1 cellular context compared by ENCODE assay signal in genomic region chr19:10251792-10252694, GRCh38.
TF ChIP-seq lines count a peak whose summit lies in the region.

Gene MRPL4 (plus strand): TSS chr19:10252214. CDS start chr19:10252254, 40 bp downstream.

TF ChIP-seq in K562, 482 proteins besides CTCF, POLR2A, EP300 and RAD21 (continued from another document and continues in another):
- TF ChIP-seq, protein P1, sequence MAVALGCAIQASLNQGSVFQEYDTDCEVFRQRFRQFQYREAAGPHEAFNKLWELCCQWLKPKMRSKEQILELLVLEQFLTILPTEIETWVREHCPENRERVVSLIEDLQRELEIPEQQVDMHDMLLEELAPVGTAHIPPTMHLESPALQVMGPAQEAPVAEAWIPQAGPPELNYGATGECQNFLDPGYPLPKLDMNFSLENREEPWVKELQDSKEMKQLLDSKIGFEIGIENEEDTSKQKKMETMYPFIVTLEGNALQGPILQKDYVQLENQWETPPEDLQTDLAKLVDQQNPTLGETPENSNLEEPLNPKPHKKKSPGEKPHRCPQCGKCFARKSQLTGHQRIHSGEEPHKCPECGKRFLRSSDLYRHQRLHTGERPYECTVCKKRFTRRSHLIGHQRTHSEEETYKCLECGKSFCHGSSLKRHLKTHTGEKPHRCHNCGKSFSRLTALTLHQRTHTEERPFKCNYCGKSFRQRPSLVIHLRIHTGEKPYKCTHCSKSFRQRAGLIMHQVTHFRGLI (CRISPR knock-in tag; IDR thresholded peaks at IDR 0.05) = no peak
- TF ChIP-seq, protein P2, sequence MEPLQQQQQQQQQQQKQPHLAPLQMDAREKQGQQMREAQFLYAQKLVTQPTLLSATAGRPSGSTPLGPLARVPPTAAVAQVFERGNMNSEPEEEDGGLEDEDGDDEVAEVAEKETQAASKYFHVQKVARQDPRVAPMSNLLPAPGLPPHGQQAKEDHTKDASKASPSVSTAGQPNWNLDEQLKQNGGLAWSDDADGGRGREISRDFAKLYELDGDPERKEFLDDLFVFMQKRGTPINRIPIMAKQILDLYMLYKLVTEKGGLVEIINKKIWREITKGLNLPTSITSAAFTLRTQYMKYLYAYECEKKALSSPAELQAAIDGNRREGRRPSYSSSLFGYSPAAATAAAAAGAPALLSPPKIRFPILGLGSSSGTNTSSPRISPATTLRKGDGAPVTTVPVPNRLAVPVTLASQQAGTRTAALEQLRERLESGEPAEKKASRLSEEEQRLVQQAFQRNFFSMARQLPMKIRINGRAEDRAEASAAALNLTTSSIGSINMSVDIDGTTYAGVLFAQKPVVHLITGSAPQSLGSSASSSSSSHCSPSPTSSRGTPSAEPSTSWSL (CRISPR knock-in tag; IDR thresholded peaks at IDR 0.05; ENCODE audit: borderline replicate concordance) = no peak; the same call in 1 of the 2 replicates
- TF ChIP-seq FOXJ3 (CRISPR knock-in tag; IDR thresholded peaks at IDR 0.05) (no peak), CHD4 (IDR thresholded peaks at IDR 0.05; ENCODE audit: insufficient read depth, insufficient replicate concordance, low read depth, low read length, poor library complexity, severe bottlenecking) (no peak), FOXJ2 (tag; IDR thresholded peaks at IDR 0.05) (no peak), RBM17 (IDR thresholded peaks at IDR 0.05; ENCODE audit: borderline replicate concordance, low read depth, low read length) (no peak), ZBTB1 (CRISPR knock-in tag; IDR thresholded peaks at IDR 0.05; ENCODE audit: borderline replicate concordance, low read depth) (no peak; the same call in 1 of the 2 replicates), RBBP5 (IDR thresholded peaks at IDR 0.05; ENCODE audit: borderline replicate concordance, insufficient read depth, low read length, poor library complexity, severe bottlenecking) (peak; percentile 92), ZNF408 (CRISPR knock-in tag; IDR thresholded peaks at IDR 0.05; ENCODE audit: low read depth) (no peak), HNRNPK (IDR thresholded peaks at IDR 0.05; ENCODE audit: low read depth, low read length, poor library complexity, severe bottlenecking) (no peak), MTA1 (IDR thresholded peaks at IDR 0.05; ENCODE audit: borderline replicate concordance) (peak; percentile 100), ERF (CRISPR knock-in tag; IDR thresholded peaks at IDR 0.05) (peak; percentile 59; the same call in 1 of the 2 replicates), TRIM24 (IDR thresholded peaks at IDR 0.05) (no peak), ZSCAN32 (CRISPR knock-in tag; IDR thresholded peaks at IDR 0.05) (no peak), ZNF695 (CRISPR knock-in tag; IDR thresholded peaks at IDR 0.05) (no peak; the same call in 1 of the 2 replicates), ZNF699 (CRISPR knock-in tag; IDR thresholded peaks at IDR 0.05; ENCODE audit: insufficient replicate concordance) (no peak), PRPF4 (IDR thresholded peaks at IDR 0.05; ENCODE audit: insufficient read depth, low read depth, low read length, poor library complexity, severe bottlenecking) (peak; percentile 51), GTF2F1 (IDR thresholded peaks at IDR 0.05; ENCODE audit: low read depth, low read length) (0 out of 2 replicates have a peak, but pooled peaks have one; percentile 67), USF2 (CRISPR knock-in tag; IDR thresholded peaks at IDR 0.05) (no peak), ZNF589 (CRISPR knock-in tag; IDR thresholded peaks at IDR 0.05; ENCODE audit: low read depth) (peak; percentile 81; the same call in 1 of the 2 replicates), ELF4 (CRISPR knock-in tag; IDR thresholded peaks at IDR 0.05) (0 out of 2 replicates have a peak, but pooled peaks have one; percentile 37), PHF20 (IDR thresholded peaks at IDR 0.05; ENCODE audit: partially characterized antibody) (peak; percentile 99), ZNF76 (CRISPR knock-in tag; IDR thresholded peaks at IDR 0.05; ENCODE audit: borderline replicate concordance) (0 out of 2 replicates have a peak, but pooled peaks have one; percentile 50), ATF1 (CRISPR knock-in tag; IDR thresholded peaks at IDR 0.05) (peak; percentile 99), ATF1 (tag; IDR thresholded peaks at IDR 0.05) (peak; percentile 100), ATF2 (CRISPR knock-in tag; IDR thresholded peaks at IDR 0.05) (peak; percentile 88), TBP (optimal IDR thresholded peaks at IDR 0.05; ENCODE audit: low read depth, low read length) (no peak), ELF1 (tag; IDR thresholded peaks at IDR 0.05) (peak; percentile 72), NCOA6 (IDR thresholded peaks at IDR 0.05) (no peak), PHB (CRISPR knock-in tag; IDR thresholded peaks at IDR 0.05) (no peak)
- TF ChIP-seq, protein P3, sequence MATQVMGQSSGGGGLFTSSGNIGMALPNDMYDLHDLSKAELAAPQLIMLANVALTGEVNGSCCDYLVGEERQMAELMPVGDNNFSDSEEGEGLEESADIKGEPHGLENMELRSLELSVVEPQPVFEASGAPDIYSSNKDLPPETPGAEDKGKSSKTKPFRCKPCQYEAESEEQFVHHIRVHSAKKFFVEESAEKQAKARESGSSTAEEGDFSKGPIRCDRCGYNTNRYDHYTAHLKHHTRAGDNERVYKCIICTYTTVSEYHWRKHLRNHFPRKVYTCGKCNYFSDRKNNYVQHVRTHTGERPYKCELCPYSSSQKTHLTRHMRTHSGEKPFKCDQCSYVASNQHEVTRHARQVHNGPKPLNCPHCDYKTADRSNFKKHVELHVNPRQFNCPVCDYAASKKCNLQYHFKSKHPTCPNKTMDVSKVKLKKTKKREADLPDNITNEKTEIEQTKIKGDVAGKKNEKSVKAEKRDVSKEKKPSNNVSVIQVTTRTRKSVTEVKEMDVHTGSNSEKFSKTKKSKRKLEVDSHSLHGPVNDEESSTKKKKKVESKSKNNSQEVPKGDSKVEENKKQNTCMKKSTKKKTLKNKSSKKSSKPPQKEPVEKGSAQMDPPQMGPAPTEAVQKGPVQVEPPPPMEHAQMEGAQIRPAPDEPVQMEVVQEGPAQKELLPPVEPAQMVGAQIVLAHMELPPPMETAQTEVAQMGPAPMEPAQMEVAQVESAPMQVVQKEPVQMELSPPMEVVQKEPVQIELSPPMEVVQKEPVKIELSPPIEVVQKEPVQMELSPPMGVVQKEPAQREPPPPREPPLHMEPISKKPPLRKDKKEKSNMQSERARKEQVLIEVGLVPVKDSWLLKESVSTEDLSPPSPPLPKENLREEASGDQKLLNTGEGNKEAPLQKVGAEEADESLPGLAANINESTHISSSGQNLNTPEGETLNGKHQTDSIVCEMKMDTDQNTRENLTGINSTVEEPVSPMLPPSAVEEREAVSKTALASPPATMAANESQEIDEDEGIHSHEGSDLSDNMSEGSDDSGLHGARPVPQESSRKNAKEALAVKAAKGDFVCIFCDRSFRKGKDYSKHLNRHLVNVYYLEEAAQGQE (CRISPR knock-in tag; IDR thresholded peaks at IDR 0.05; ENCODE audit: low read depth) = peak; percentile 77
- TF ChIP-seq, protein P4, sequence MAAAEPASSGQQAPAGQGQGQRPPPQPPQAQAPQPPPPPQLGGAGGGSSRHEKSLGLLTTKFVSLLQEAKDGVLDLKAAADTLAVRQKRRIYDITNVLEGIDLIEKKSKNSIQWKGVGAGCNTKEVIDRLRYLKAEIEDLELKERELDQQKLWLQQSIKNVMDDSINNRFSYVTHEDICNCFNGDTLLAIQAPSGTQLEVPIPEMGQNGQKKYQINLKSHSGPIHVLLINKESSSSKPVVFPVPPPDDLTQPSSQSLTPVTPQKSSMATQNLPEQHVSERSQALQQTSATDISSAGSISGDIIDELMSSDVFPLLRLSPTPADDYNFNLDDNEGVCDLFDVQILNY (CRISPR knock-in tag; IDR thresholded peaks at IDR 0.05) = no peak
- TF ChIP-seq, protein P5, sequence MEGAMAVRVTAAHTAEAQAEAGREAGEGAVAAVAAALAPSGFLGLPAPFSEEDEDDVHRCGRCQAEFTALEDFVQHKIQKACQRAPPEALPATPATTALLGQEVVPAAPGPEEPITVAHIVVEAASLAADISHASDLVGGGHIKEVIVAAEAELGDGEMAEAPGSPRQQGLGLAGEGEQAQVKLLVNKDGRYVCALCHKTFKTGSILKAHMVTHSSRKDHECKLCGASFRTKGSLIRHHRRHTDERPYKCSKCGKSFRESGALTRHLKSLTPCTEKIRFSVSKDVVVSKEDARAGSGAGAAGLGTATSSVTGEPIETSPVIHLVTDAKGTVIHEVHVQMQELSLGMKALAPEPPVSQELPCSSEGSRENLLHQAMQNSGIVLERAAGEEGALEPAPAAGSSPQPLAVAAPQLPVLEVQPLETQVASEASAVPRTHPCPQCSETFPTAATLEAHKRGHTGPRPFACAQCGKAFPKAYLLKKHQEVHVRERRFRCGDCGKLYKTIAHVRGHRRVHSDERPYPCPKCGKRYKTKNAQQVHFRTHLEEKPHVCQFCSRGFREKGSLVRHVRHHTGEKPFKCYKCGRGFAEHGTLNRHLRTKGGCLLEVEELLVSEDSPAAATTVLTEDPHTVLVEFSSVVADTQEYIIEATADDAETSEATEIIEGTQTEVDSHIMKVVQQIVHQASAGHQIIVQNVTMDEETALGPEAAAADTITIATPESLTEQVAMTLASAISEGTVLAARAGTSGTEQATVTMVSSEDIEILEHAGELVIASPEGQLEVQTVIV (CRISPR knock-in tag; IDR thresholded peaks at IDR 0.05; ENCODE audit: borderline replicate concordance) = no peak
- TF ChIP-seq, protein P6, sequence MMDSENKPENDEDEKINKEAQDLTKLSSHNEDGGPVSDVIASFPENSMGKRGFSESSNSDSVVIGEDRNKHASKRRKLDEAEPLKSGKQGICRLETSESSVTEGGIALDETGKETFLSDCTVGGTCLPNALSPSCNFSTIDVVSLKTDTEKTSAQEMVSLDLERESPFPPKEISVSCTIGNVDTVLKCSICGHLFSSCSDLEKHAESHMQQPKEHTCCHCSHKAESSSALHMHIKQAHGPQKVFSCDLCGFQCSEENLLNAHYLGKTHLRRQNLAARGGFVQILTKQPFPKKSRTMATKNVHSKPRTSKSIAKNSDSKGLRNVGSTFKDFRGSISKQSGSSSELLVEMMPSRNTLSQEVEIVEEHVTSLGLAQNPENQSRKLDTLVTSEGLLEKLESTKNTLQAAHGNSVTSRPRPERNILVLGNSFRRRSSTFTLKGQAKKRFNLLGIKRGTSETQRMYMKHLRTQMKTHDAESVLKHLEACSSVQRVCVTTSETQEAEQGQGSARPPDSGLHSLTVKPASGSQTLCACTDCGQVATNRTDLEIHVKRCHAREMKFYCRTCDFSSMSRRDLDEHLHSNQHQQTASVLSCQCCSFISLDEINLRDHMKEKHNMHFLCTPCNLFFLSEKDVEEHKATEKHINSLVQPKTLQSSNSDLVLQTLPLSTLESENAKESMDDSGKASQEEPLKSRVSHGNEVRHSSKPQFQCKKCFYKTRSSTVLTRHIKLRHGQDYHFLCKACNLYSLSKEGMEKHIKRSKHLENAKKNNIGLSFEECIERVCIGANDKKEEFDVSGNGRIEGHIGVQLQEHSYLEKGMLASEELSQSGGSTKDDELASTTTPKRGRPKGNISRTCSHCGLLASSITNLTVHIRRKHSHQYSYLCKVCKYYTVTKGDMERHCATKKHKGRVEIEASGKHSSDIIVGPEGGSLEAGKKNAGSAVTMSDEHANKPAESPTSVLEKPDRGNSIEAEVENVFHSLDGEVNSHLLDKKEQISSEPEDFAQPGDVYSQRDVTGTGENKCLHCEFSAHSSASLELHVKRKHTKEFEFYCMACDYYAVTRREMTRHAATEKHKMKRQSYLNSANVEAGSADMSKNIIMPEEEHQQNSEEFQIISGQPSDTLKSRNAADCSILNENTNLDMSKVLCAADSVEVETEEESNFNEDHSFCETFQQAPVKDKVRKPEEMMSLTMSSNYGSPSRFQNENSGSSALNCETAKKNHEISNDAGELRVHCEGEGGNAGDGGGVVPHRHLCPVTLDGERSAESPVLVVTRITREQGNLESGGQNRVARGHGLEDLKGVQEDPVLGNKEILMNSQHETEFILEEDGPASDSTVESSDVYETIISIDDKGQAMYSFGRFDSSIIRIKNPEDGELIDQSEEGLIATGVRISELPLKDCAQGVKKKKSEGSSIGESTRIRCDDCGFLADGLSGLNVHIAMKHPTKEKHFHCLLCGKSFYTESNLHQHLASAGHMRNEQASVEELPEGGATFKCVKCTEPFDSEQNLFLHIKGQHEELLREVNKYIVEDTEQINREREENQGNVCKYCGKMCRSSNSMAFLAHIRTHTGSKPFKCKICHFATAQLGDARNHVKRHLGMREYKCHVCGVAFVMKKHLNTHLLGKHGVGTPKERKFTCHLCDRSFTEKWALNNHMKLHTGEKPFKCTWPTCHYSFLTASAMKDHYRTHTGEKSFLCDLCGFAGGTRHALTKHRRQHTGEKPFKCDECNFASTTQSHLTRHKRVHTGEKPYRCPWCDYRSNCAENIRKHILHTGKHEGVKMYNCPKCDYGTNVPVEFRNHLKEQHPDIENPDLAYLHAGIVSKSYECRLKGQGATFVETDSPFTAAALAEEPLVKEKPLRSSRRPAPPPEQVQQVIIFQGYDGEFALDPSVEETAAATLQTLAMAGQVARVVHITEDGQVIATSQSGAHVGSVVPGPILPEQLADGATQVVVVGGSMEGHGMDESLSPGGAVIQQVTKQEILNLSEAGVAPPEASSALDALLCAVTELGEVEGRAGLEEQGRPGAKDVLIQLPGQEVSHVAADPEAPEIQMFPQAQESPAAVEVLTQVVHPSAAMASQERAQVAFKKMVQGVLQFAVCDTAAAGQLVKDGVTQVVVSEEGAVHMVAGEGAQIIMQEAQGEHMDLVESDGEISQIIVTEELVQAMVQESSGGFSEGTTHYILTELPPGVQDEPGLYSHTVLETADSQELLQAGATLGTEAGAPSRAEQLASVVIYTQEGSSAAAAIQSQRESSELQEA (IDR thresholded peaks at IDR 0.05; ENCODE audit: low read depth) = no peak; the same call in 1 of the 2 replicates
- TF ChIP-seq, protein P7, sequence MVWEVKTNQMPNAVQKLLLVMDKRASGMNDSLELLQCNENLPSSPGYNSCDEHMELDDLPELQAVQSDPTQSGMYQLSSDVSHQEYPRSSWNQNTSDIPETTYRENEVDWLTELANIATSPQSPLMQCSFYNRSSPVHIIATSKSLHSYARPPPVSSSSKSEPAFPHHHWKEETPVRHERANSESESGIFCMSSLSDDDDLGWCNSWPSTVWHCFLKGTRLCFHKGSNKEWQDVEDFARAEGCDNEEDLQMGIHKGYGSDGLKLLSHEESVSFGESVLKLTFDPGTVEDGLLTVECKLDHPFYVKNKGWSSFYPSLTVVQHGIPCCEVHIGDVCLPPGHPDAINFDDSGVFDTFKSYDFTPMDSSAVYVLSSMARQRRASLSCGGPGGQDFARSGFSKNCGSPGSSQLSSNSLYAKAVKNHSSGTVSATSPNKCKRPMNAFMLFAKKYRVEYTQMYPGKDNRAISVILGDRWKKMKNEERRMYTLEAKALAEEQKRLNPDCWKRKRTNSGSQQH (CRISPR knock-in tag; IDR thresholded peaks at IDR 0.05) = peak; percentile 52; the same call in 1 of the 2 replicates
